ENCODE assay signal across 21 cellular contexts in genomic region chr12:102741196-102741595, GRCh38.
"Had no signal": no experiment of that assay in that cellular context is flagged by ENCODE, and none has a peak within 500 bp of the region (broad histone marks: within the 10 kb centered on the region; RNA-seq: fewer than 3 reads in every experiment).

No MANE protein-coding gene starts in this region.

- H3K79me2 ChIP-seq: hepatocyte had no signal

- DNase-seq: dorsolateral prefrontal cortex; effector CD4-positive, alpha-beta T cell; effector memory CD4-positive, alpha-beta T cell; heart left ventricle; immature natural killer cell; islet precursor cell; left cardiac atrium; left lung; left ventricle myocardium superior; lower lobe of right lung; mucosa of descending colon; naive B cell had no signal

- H3K27ac ChIP-seq: coronary artery, dorsolateral prefrontal cortex, esophagus muscularis mucosa, foreskin keratinocyte, gastroesophageal sphincter, heart left ventricle, hepatocyte, left lung, lower lobe of right lung had no signal

- H3K4me2 ChIP-seq: hepatocyte had no signal

- H3K36me3 Mint-ChIP-seq: immature natural killer cell, mesothelial cell of epicardium had no signal

- H3K4me3 Mint-ChIP-seq: immature natural killer cell, mesothelial cell of epicardium, naive B cell had no signal

- H3K4me3 ChIP-seq: coronary artery, dorsolateral prefrontal cortex, esophagus muscularis mucosa, gastroesophageal sphincter, heart left ventricle, hepatocyte, left lung, lower lobe of right lung, mucosa of descending colon had no signal

- H3K27ac Mint-ChIP-seq: immature natural killer cell, naive B cell had no signal

- H3K27me3 ChIP-seq: dorsolateral prefrontal cortex, esophagus muscularis mucosa, foreskin keratinocyte, gastroesophageal sphincter, heart left ventricle, hepatocyte, left lung had no signal

- H2AFZ ChIP-seq: hepatocyte had no signal

- FAIRE-seq: colon, endothelial cell of umbilical vein, frontal cortex had no signal

- H3K9me3 ChIP-seq: esophagus muscularis mucosa, gastroesophageal sphincter, left lung, lower lobe of right lung, mucosa of descending colon had no signal

- H3K4me1 ChIP-seq: esophagus muscularis mucosa, foreskin keratinocyte, gastroesophageal sphincter, left lung, lower lobe of right lung had no signal

- H3K36me3 ChIP-seq: esophagus muscularis mucosa, gastroesophageal sphincter, heart left ventricle, left lung, lower lobe of right lung had no signal

- ATAC-seq: gastroesophageal sphincter, heart left ventricle, left ventricle myocardium superior, lower lobe of right lung, mucosa of descending colon had no signal
